Comparison of ENCODE assay signal across 7 cellular contexts in the genomic region with DNA sequence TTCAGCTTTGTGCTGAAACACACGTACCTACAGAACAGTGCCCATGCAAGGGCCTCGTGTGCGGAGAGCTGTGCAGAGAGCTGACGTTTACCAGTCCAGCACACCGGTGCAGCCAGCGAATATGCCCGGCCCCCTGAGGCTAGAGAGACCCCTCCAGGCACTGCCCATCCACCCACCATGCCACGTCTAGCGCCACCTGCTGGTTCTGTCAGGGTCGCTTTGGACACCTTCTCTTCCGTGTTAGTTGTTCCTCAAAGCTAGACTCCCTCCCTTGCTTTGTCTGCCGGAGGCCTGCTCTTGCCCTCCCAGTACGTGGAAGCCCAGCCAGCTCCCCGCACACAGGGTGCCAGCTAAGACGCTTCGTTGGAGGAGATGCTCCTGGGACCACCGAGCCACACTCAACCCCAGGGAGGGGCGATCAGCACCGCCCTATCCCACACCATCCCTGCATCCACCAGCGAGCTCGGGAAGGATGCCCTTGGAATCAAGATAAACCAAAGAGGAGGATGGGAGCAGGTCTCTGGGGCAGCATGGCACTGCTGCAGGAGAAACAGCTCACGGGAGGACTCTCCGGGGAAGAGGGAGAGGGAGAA. TPM values are rescaled to one million over a fixed set of nuclear protein-coding genes. Genes with fewer than 3 reads are reported as not detected.
DNase-seq lines count a peak whose midpoint lies in the region; ATAC-seq, FAIRE-seq and TF ChIP-seq lines count a peak whose summit lies in the region.

No MANE protein-coding gene starts in this region.

- intact Hi-C loops in left lung (cut with DNase I) = no loop called here
- intact Hi-C loops in stomach (cut with DNase I; ENCODE audit: low total_unique reads) = no loop called here

- H3K27ac ChIP-seq in left lung (no peak overlapping the region), stomach (no peak overlapping the region)

- 70 to 85% (median 73%) methylated on average over 14 to 23 of the region's 23 CpGs for WGBS in stomach, 5 donors

- TF ChIP-seq POLR2A in GM12892 (IDR thresholded peaks at IDR 0.05; ENCODE audit: low read depth, low read length) (no peak), stomach (IDR thresholded peaks at IDR 0.05) (no peak)

- peak; percentile 65 for TF ChIP-seq CTCF in astrocyte of the cerebellum (IDR thresholded peaks at IDR 0.05; ENCODE audit: low read depth, low read length, missing control alignments)
- peak; percentile 29 to 39 for TF ChIP-seq CTCF in left lung (IDR thresholded peaks at IDR 0.05)
- TF ChIP-seq CTCF in stomach (IDR thresholded peaks at IDR 0.05) = peak in 5 of 7 experiments; percentile 7 to 43 (median 27)

- in situ Hi-C loops in astrocyte of the cerebellum (cut with HindIII; ENCODE audit: low sequenced_read_pairs) = no loop called here

- ATAC-seq in left lung (peak; percentile 47), HG03571 (IDR thresholded peaks at IDR 0.05; ENCODE audit: unreplicated experiment) (no peak)

- H3K9me3 ChIP-seq in left lung (no peaks in the 10 kb centered on the region), stomach (no peaks in the 10 kb centered on the region)

- peak; percentile 77 for FAIRE-seq in GM12892 (lab: Jason Lieb, UNC)

- peaks cover 0 to 100% of the 10 kb centered on the region in 2 donors for H3K36me3 ChIP-seq in left lung
- peaks cover 81 to 100% (median 100%) of the 10 kb centered on the region in 4 donors for H3K36me3 ChIP-seq in stomach

- no peak for DNase-seq in GM12892 (ENCODE audit: insufficient read length)
- DNase-seq in RPMI8226 = peak; percentile 39
- DNase-seq in astrocyte of the cerebellum (ENCODE audit: low read depth) = no peak
- DNase-seq in left lung = no peak
- no peak for DNase-seq in stomach
- DNase-seq in mucosa of gallbladder (ENCODE audit: low spot score) = no peak

- no peak for TF ChIP-seq EP300 in stomach (IDR thresholded peaks at IDR 0.05)

- no peaks in the 10 kb centered on the region for H3K4me1 ChIP-seq in left lung
- no peaks in the 10 kb centered on the region for H3K4me1 ChIP-seq in stomach

- H3K4me3 ChIP-seq in astrocyte of the cerebellum (ENCODE audit: low read depth, low read length) = no peak overlapping the region
- H3K4me3 ChIP-seq in left lung = no peak overlapping the region
- no peak overlapping the region for H3K4me3 ChIP-seq in stomach

- H3K27me3 ChIP-seq in left lung = no peaks in the 10 kb centered on the region
- H3K27me3 ChIP-seq in stomach = no peaks in the 10 kb centered on the region

RNA-seq across cellular contexts. Expression of a gene that starts 43.4 kb away (rescaled TPM):
- 0.36 TPM for polyA plus RNA-seq in GM12892 (2012; ENCODE audit: missing spikeins)
- total RNA-seq in left lung (10 to 100 TPM; 50.0 to 83.9 TPM), stomach (100 to 1,000 TPM in 1 of 5 donors, 10 to 100 TPM in 4; 17.0 to 103 (median 61.7) TPM), mucosa of gallbladder (102 TPM)
- polyA plus RNA-seq in stomach = 10 to 100 TPM in 2 of 3 donors, 1 to 10 TPM in 1; 7.0 to 10.5 (median 10.3) TPM

RNA-seq across cellular contexts. Expression of a gene that starts 47.0 kb away (rescaled TPM):
- polyA plus RNA-seq in GM12892 (2012; ENCODE audit: missing spikeins) = not detected
- total RNA-seq in left lung (1 to 10 TPM; 1.1 to 2.2 TPM), stomach (10 to 100 TPM in 2 of 5 donors, 1 to 10 TPM in 3; 1.0 to 16.3 (median 4.9) TPM), mucosa of gallbladder (4.9 TPM)
- 1 to 10 TPM; 3.1 to 3.3 (median 3.2) TPM for polyA plus RNA-seq in stomach
